Comparison of ENCODE assay signal across 7 cellular contexts in the genomic region with DNA sequence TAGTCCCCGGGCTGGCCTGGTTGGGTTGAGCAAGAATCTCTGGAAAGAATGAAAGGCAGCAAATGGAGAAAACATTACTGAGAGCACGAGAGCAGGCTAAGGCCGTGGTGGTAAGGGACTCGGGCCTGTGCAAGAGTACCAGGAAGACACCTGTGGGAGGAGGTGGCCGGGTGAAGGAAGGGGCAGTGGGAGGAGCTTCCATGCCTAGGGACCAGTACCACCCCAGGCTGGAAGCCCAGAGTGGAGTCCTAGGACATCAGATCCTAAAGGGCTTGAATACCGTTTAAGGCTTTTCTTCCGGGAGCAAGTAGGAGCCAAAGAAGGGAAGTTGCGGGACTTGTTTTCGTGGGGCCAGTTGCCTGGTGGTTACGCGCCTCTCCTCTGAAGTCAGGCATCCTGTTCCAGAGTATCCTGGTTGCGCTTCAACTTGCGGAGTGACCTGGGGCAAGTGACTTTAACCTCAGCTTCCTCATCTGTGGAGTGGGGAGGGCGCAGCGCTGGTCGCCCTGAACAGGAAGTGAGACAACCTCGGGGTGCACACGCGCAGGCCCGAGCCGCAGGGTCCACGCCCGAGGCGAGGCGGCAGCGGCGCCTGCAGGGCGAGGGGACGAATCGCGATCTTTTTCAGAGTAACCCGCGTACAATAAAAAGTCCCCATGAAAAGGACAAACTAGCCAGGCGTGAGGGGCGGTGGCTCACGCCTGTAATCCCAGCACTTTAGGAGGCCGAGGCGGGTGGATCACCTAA. TPM values are rescaled to one million over a fixed set of nuclear protein-coding genes. Genes with fewer than 3 reads are reported as not detected.
DNase-seq lines count a peak whose midpoint lies in the region; ATAC-seq and TF ChIP-seq lines count a peak whose summit lies in the region.

No MANE protein-coding gene starts in this region.

- peak overlapping the region; percentile 88 for H3K4me3 ChIP-seq in iPS-20b (ENCODE audit: low read length)
- peak overlapping the region; percentile 80 to 90 (median 83) for H3K4me3 ChIP-seq in skeletal muscle tissue (ENCODE audit: low read length in 3 of 3)

- peak; percentile 70 to 86 for DNase-seq in NCI-H1930 (lab: John Stamatoyannopoulos, UW)
- peak; percentile 94 for DNase-seq in UCSD-AML1 (lab: John Stamatoyannopoulos, UW; ENCODE audit: unreplicated experiment)

- H3K36me3 ChIP-seq in iPS-20b (ENCODE audit: insufficient read depth, low read depth, low read length), result peaks cover 24% of the 10 kb centered on the region
- H3K36me3 ChIP-seq in skeletal muscle tissue (ENCODE audit: control insufficient read depth in 3 of 3, insufficient read depth in 3 of 3, low read length in 3 of 3), result peaks cover 6 to 17% (median 9%) of the 10 kb centered on the region in 3 donors

- H3K9me3 Mint-ChIP-seq in brain, result peaks cover 0 to 3% (median 0%) of the 10 kb centered on the region in 5 experiments

- H3K4me1 Mint-ChIP-seq in brain, result peaks cover 42% of the 10 kb centered on the region

- no peaks in the 10 kb centered on the region for H3K27me3 ChIP-seq in iPS-20b (ENCODE audit: insufficient read depth, low read length)
- H3K27me3 ChIP-seq in skeletal muscle tissue (ENCODE audit: control insufficient read depth in 3 of 3, insufficient read depth in 3 of 3, low read length in 3 of 3), result no peaks in the 10 kb centered on the region

- H3K9ac ChIP-seq in iPS-20b (ENCODE audit: low read depth, low read length), result peak overlapping the region; percentile 95
- peak overlapping the region; percentile 75 to 88 (median 79) for H3K9ac ChIP-seq in skeletal muscle tissue (ENCODE audit: low read depth in 1 of 3, low read length in 3 of 3)

- peak overlapping the region; percentile 88 to 99 (median 95) for H3K4me3 Mint-ChIP-seq in brain

- ATAC-seq in GM18499 (IDR thresholded peaks at IDR 0.05; ENCODE audit: insufficient read depth, unreplicated experiment) (peak; percentile 41), HG02870 (IDR thresholded peaks at IDR 0.05; ENCODE audit: unreplicated experiment) (peak; percentile 67)

- H3K27ac ChIP-seq in iPS-20b (ENCODE audit: low read length) (peak overlapping the region; percentile 82), skeletal muscle tissue (ENCODE audit: low read depth, low read length) (peak overlapping the region; percentile 95)

- peaks cover 4% of the 10 kb centered on the region for H3K27me3 Mint-ChIP-seq in brain

- TF ChIP-seq CTCF in brain (conservative IDR thresholded peaks at IDR 0.05), result peak; percentile 81 to 86

- H3K4me1 ChIP-seq in iPS-20b (ENCODE audit: insufficient read depth, low read length) (peaks cover 13% of the 10 kb centered on the region), skeletal muscle tissue (ENCODE audit: control insufficient read depth in 3 of 3, insufficient read depth in 3 of 3, low read length in 3 of 3) (peaks cover 20 to 35% (median 31%) of the 10 kb centered on the region in 3 donors)

- H3K9me3 ChIP-seq in iPS-20b (ENCODE audit: insufficient read depth, low read depth, low read length) (no peaks in the 10 kb centered on the region), skeletal muscle tissue (ENCODE audit: control insufficient read depth in 3 of 3, low read length in 3 of 3) (no peaks in the 10 kb centered on the region)

- H3K36me3 Mint-ChIP-seq in brain, result peaks cover 15% of the 10 kb centered on the region

- H3K27ac Mint-ChIP-seq in brain, result peak overlapping the region; percentile 81 to 97 (median 96)

RNA-seq across cellular contexts. Expression of a gene that starts 1.1 kb away (rescaled TPM):
- 99.4 TPM for polyA plus RNA-seq in brain (ENCODE audit: insufficient read depth, low read depth, low replicate concordance)
- total RNA-seq in skeletal muscle tissue, result 29.2 TPM

RNA-seq across cellular contexts. Expression of a gene that starts 2.7 kb away (rescaled TPM):
- polyA plus RNA-seq in brain (ENCODE audit: insufficient read depth, low read depth, low replicate concordance), result not detected
- total RNA-seq in skeletal muscle tissue, result not detected

RNA-seq across cellular contexts. Expression of a gene that starts 31.0 kb away (rescaled TPM):
- polyA plus RNA-seq in brain (ENCODE audit: insufficient read depth, low read depth, low replicate concordance), result 77.8 TPM
- 30.3 TPM for total RNA-seq in skeletal muscle tissue

RNA-seq across cellular contexts. Expression of a gene that starts 32.9 kb away (rescaled TPM):
- polyA plus RNA-seq in brain (ENCODE audit: insufficient read depth, low read depth, low replicate concordance), result 16.4 TPM
- total RNA-seq in skeletal muscle tissue, result 52.2 TPM

Comparison
In these comparisons a context has a peak if more than half of its experiments do, and no peak if none do; other contexts are left out.
1. Peak in every context shown above with its lines: DNase-seq, ATAC-seq, H3K4me3 ChIP-seq and H3K27ac ChIP-seq.